In the genomic region with DNA sequence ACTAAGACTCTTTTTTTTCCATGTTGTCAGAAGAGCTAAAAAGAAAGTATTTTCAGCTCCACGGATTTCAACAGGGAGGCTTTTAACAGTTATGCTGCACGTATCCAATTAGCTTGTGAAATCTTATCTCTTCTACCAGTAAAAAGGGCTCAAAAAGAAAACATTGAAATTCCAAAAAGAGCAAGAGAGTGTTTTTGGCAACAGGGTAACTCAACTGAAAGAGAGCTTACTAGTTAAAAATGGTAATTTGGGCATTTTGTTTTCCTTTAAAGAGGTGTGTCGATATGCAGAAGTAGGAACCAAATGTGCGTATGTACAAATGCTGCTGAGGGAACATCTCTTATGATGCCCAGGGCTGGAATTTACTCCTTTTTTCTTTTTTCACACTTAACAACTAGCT, we compare ENCODE assay signal across 20 cellular contexts.
DNase-seq lines count a peak whose midpoint lies in the region; ATAC-seq and TF ChIP-seq lines count a peak whose summit lies in the region.
"Had no signal": no experiment of that assay in that cellular context is flagged by ENCODE, and none has a peak within 500 bp of the region (broad histone marks: within the 10 kb centered on the region; RNA-seq: fewer than 3 reads in every experiment).

No MANE protein-coding gene starts in this region.

- TF ChIP-seq CTCF in BJ (IDR thresholded peaks at IDR 0.05; ENCODE audit: insufficient read depth, low read depth, low read length) (no peak), coronary artery (IDR thresholded peaks at IDR 0.05) (no peak), osteoblast (IDR thresholded peaks at IDR 0.05; ENCODE audit: extremely low read depth, low read depth, low read length) (no peak), endothelial cell (IDR thresholded peaks at IDR 0.05; ENCODE audit: unreplicated experiment) (no peak), GM13977 (IDR thresholded peaks at IDR 0.05; ENCODE audit: extremely low read depth, insufficient read depth, missing control alignments) (no peak)

- H3K4me3 Mint-ChIP-seq in endothelial cell (ENCODE audit: unreplicated experiment), result no peak overlapping the region
- H3K4me3 Mint-ChIP-seq: activated CD4-positive, alpha-beta T cell treated with anti-CD3 and anti-CD28 coated beads, Interleukin-2, amount 10 ng/mL, durations not matched to agents 7 days and 5 days; activated naive CD8-positive, alpha-beta T cell treated with anti-CD3 and anti-CD28 coated beads, Interleukin-2, amount 10 ng/mL, durations not matched to agents 7 days and 5 days; CD4-positive, alpha-beta T cell; neural crest cell; type B pancreatic cell had no signal

- no peaks in the 10 kb centered on the region for H3K36me3 Mint-ChIP-seq in endothelial cell (ENCODE audit: low read depth, unreplicated experiment)
- H3K36me3 Mint-ChIP-seq: activated naive CD8-positive, alpha-beta T cell treated with anti-CD3 and anti-CD28 coated beads, Interleukin-2, amount 10 ng/mL, durations not matched to agents 7 days and 5 days; type B pancreatic cell had no signal

- peak overlapping the region; percentile 54 to 77 for H3K27ac ChIP-seq in coronary artery
- H3K27ac ChIP-seq in right cardiac atrium (ENCODE audit: low read length), result no peak overlapping the region
- H3K27ac ChIP-seq in osteoblast (ENCODE audit: low read depth, low read length), result no peak overlapping the region
- H3K27ac ChIP-seq: A549 had no signal

- CTCF ChIA-PET in BJ (lab: Yijun Ruan, JAX), result interaction anchor here (0.9 kb wide), 1 partner anchor 28 kb away, joined by 3 read pairs; no protein-coding TSS in a partner anchor

- H3K4me1 ChIP-seq in right cardiac atrium (ENCODE audit: control insufficient read depth, insufficient read depth, low read length) (peaks cover 3% of the 10 kb centered on the region), osteoblast (ENCODE audit: insufficient read depth, low read length) (peaks cover 8% of the 10 kb centered on the region)
- H3K4me1 ChIP-seq: A549 had no signal

- DNase-seq in BJ (ENCODE audit: low read depth), result no peak
- no peak for DNase-seq in coronary artery (ENCODE audit: low spot score)
- no peak for DNase-seq in right cardiac atrium
- DNase-seq in osteoblast (ENCODE audit: insufficient read length, low spot score, missing footprints), result no peak
- DNase-seq in activated gamma-delta T cell treated with Interleukin-2 at 50 U/mL for 16 hours, result no peak
- no peak for DNase-seq in endothelial cell (ENCODE audit: low spot score)
- DNase-seq in GM13977 (ENCODE audit: low spot score), result no peak
- DNase-seq in cortex of kidney (lab: John Stamatoyannopoulos, UW), result no peak
- DNase-seq: activated CD4-positive, alpha-beta T cell treated with anti-CD3 and anti-CD28 coated beads, Interleukin-2, amount 10 ng/mL, durations not matched to agents 7 days and 5 days; activated naive CD8-positive, alpha-beta T cell treated with anti-CD3 and anti-CD28 coated beads, Interleukin-2, amount 10 ng/mL, durations not matched to agents 7 days and 5 days; activated T-cell treated with anti-CD3 and anti-CD28 coated beads, Interleukin-2, amount 50 U/mL, for 1 hour; CD4-positive, alpha-beta T cell; MM.1S; NCI-H2029 treated with DMSO at 0.1 percent for 48 hours; NCI-H524 treated with DMSO at 0.1 percent for 48 hours; OCI-M1; SK-N-SH had no signal

- H3K4me3 ChIP-seq in BJ (ENCODE audit: low read depth, low read length) (peak overlapping the region; percentile 15; the same call in 1 of the 2 replicates), coronary artery (peak overlapping the region; percentile 55), right cardiac atrium (ENCODE audit: low read length) (peak overlapping the region; percentile 50), osteoblast (ENCODE audit: insufficient read depth, low read length) (peak overlapping the region; percentile 56)
- H3K4me3 ChIP-seq: A549 had no signal

- no peaks in the 10 kb centered on the region for H3K79me2 ChIP-seq in osteoblast (ENCODE audit: insufficient read depth, low read length)

- no peaks in the 10 kb centered on the region for H3K27me3 ChIP-seq in BJ (ENCODE audit: control insufficient read depth, insufficient read depth, low read length)
- H3K27me3 ChIP-seq in right cardiac atrium (ENCODE audit: control insufficient read depth, insufficient read depth), result no peaks in the 10 kb centered on the region
- no peaks in the 10 kb centered on the region for H3K27me3 ChIP-seq in osteoblast (ENCODE audit: insufficient read depth, low read length)

- H3K27me3 Mint-ChIP-seq in endothelial cell (ENCODE audit: unreplicated experiment), result no peaks in the 10 kb centered on the region
- H3K27me3 Mint-ChIP-seq: activated CD4-positive, alpha-beta T cell treated with anti-CD3 and anti-CD28 coated beads, Interleukin-2, amount 10 ng/mL, durations not matched to agents 7 days and 5 days; type B pancreatic cell had no signal

- H2AFZ ChIP-seq in osteoblast (ENCODE audit: low read length), result peak overlapping the region; percentile 62

- H4K20me1 ChIP-seq in osteoblast (ENCODE audit: insufficient read depth, low read length), result no peaks in the 10 kb centered on the region

- WGBS in right cardiac atrium, result 51% methylated on average over 4 of the region's 4 CpGs

- peak; percentile 50 to 61 for ATAC-seq in right cardiac atrium
- ATAC-seq: A549 had no signal

- in situ Hi-C loops in GM13977 (cut with MboI; ENCODE audit: low pct_unique_long_range_greater_than_20kb, low sequenced_read_pairs, unreplicated experiment), result no loop called here

- H3K9me3 Mint-ChIP-seq in endothelial cell (ENCODE audit: unreplicated experiment), result no peaks in the 10 kb centered on the region
- H3K9me3 Mint-ChIP-seq: activated CD4-positive, alpha-beta T cell treated with anti-CD3 and anti-CD28 coated beads, Interleukin-2, amount 10 ng/mL, durations not matched to agents 7 days and 5 days; activated naive CD8-positive, alpha-beta T cell treated with anti-CD3 and anti-CD28 coated beads, Interleukin-2, amount 10 ng/mL, durations not matched to agents 7 days and 5 days; CD4-positive, alpha-beta T cell; neural crest cell; type B pancreatic cell had no signal

- POLR2A ChIA-PET in BJ (lab: Charles Lee), result no interaction called here

- no peak overlapping the region for H3K27ac Mint-ChIP-seq in endothelial cell (ENCODE audit: unreplicated experiment)
- H3K27ac Mint-ChIP-seq: activated CD4-positive, alpha-beta T cell treated with anti-CD3 and anti-CD28 coated beads, Interleukin-2, amount 10 ng/mL, durations not matched to agents 7 days and 5 days; activated naive CD8-positive, alpha-beta T cell treated with anti-CD3 and anti-CD28 coated beads, Interleukin-2, amount 10 ng/mL, durations not matched to agents 7 days and 5 days; CD4-positive, alpha-beta T cell; type B pancreatic cell had no signal

- H3K9me3 ChIP-seq in right cardiac atrium (ENCODE audit: control insufficient read depth, low read length) (no peaks in the 10 kb centered on the region), osteoblast (ENCODE audit: low read depth, low read length) (no peaks in the 10 kb centered on the region)
- H3K9me3 ChIP-seq: A549, SK-N-SH had no signal

- intact Hi-C loops in right cardiac atrium (cut with DNase I), result no loop called here

- H3K4me1 Mint-ChIP-seq in endothelial cell (ENCODE audit: unreplicated experiment), result no peaks in the 10 kb centered on the region
- H3K4me1 Mint-ChIP-seq: activated CD4-positive, alpha-beta T cell treated with anti-CD3 and anti-CD28 coated beads, Interleukin-2, amount 10 ng/mL, durations not matched to agents 7 days and 5 days; activated naive CD8-positive, alpha-beta T cell treated with anti-CD3 and anti-CD28 coated beads, Interleukin-2, amount 10 ng/mL, durations not matched to agents 7 days and 5 days; neural crest cell had no signal

- peak overlapping the region; percentile 53 for H3K4me2 ChIP-seq in osteoblast (ENCODE audit: insufficient read depth, low read length)
- H3K4me2 ChIP-seq: A549, SK-N-SH had no signal

- H3K36me3 ChIP-seq in BJ (ENCODE audit: control insufficient read depth, insufficient read depth, low read length), result no peaks in the 10 kb centered on the region
- H3K36me3 ChIP-seq in osteoblast (ENCODE audit: insufficient read depth, low read length), result no peaks in the 10 kb centered on the region

Comparison
In these comparisons a context has a peak if more than half of its experiments do, and no peak if none do; other contexts are left out.
1. H3K27ac ChIP-seq: peak in coronary artery (2 of 2); none in right cardiac atrium (single experiment) and osteoblast (single experiment).
2. Peak in every context shown above with its lines, with median percentiles within 50 percentile points of each other: H3K4me3 ChIP-seq.